In the genomic region with DNA sequence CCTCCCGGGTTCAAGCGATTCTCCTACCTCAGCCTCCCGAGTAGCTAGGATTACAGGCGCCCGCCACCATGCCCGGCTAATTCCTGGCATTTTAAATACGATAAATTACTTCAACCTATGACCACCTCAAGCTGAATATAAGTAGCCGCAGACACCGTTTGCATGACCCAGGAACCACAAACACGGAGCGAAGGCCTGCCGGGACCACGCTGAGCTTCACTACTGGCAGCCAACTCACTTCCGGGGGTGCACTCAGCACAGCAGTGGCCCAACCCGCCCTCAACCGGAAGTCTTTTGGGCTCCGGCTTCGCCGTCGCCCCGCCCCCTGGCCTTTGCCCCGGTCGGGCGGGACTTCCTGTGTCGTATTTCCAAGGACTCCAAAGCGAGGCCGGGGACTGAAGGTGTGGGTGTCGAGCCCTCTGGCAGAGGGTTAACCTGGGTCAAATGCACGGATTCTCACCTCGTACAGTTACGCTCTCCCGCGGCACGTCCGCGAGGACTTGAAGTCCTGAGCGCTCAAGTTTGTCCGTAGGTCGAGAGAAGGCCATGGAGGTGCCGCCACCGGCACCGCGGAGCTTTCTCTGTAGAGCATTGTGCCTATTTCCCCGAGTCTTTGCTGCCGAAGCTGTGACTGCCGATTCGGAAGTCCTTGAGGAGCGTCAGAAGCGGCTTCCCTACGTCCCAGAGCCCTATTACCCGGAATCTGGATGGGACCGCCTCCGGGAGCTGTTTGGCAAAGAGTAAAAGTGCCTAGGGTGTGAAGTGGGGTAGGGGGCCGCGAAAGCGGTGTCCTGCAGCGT, we compare ENCODE assay signal across 8 cellular contexts. TPM values are rescaled to one million over a fixed set of nuclear protein-coding genes. Genes with fewer than 3 reads are reported as not detected.
DNase-seq lines count a peak whose midpoint lies in the region; ATAC-seq and TF ChIP-seq lines count a peak whose summit lies in the region.

A gene with protein sequence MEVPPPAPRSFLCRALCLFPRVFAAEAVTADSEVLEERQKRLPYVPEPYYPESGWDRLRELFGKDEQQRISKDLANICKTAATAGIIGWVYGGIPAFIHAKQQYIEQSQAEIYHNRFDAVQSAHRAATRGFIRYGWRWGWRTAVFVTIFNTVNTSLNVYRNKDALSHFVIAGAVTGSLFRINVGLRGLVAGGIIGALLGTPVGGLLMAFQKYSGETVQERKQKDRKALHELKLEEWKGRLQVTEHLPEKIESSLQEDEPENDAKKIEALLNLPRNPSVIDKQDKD (plus strand): TSS at position 360 of the 800 bp plus-strand sequence. CDS start 187 bp downstream, at position 547.

- TF ChIP-seq CTCF in choroid plexus epithelial cell (conservative IDR thresholded peaks at IDR 0.05; ENCODE audit: low read depth, low read length) (no peak), kidney epithelial cell (IDR thresholded peaks at IDR 0.05; ENCODE audit: insufficient read depth, low read length, poor library complexity, severe bottlenecking) (no peak)

- peak; percentile 99 for DNase-seq in Ammon's horn (ENCODE audit: low spot score)
- DNase-seq in GM19238 (ENCODE audit: insufficient read length, low spot score), result peak; percentile 92
- DNase-seq in NCI-H524 (lab: John Stamatoyannopoulos, UW), result peak; percentile 98 to 99
- peak; percentile 99 for DNase-seq in activated CD4-positive, alpha-beta T cell treated with anti-CD3 and anti-CD28 coated beads for 36 hours
- DNase-seq in choroid plexus epithelial cell (ENCODE audit: low read depth), result peak; percentile 97
- DNase-seq in kidney epithelial cell (ENCODE audit: low read depth), result peak; percentile 88
- peak; percentile 96 for DNase-seq in stimulated activated CD4-positive, alpha-beta T cell treated with anti-CD3 and anti-CD28 coated beads, Interleukin-15, amount 100 ng/mL, for 48 hours (ENCODE audit: low read depth in 2 of 2)

- H3K9me3 Mint-ChIP-seq in activated CD4-positive, alpha-beta T cell treated with anti-CD3 and anti-CD28 coated beads for 36 hours (ENCODE audit: low read depth), result no peaks in the 10 kb centered on the region

- ATAC-seq in HG03442 (IDR thresholded peaks at IDR 0.05; ENCODE audit: unreplicated experiment), result peak; percentile 97
- ATAC-seq in activated CD4-positive, alpha-beta T cell treated with anti-CD3 and anti-CD28 coated beads for 36 hours, result peak; percentile 99

- CTCF ChIA-PET in activated CD4-positive, alpha-beta T cell treated with anti-CD3 and anti-CD28 coated beads for 36 hours (lab: Charles Lee), result interaction anchor here (0.6 to 1.4 kb wide), 8 partner anchors 10 to 260 kb away, joined by 3 to 4 read pairs (median 3); no protein-coding TSS in a partner anchor

- peak within 1 kb of the TSS; percentile 96 for H3K4me3 Mint-ChIP-seq in activated CD4-positive, alpha-beta T cell treated with anti-CD3 and anti-CD28 coated beads for 36 hours

- peak within 1 kb of the TSS; percentile 99 for H3K27ac Mint-ChIP-seq in activated CD4-positive, alpha-beta T cell treated with anti-CD3 and anti-CD28 coated beads for 36 hours

- no peaks in the 10 kb centered on the region for H3K27me3 Mint-ChIP-seq in activated CD4-positive, alpha-beta T cell treated with anti-CD3 and anti-CD28 coated beads for 36 hours

- peaks cover 12% of the 10 kb centered on the region for H3K36me3 Mint-ChIP-seq in activated CD4-positive, alpha-beta T cell treated with anti-CD3 and anti-CD28 coated beads for 36 hours (ENCODE audit: low read depth)

- no peaks in the 10 kb centered on the region for H3K36me3 ChIP-seq in kidney epithelial cell (ENCODE audit: control insufficient read depth, insufficient read depth, low read length)

- H3K27me3 ChIP-seq in kidney epithelial cell (ENCODE audit: control insufficient read depth, insufficient read depth, low read length), result no peaks in the 10 kb centered on the region

- peaks cover 39% of the 10 kb centered on the region for H3K4me1 Mint-ChIP-seq in activated CD4-positive, alpha-beta T cell treated with anti-CD3 and anti-CD28 coated beads for 36 hours

- POLR2A ChIA-PET in activated CD4-positive, alpha-beta T cell treated with anti-CD3 and anti-CD28 coated beads for 36 hours (lab: Charles Lee), result interaction anchor here (0.5 to 2.2 kb wide), 11 partner anchors 21 to 597 kb away, joined by 3 to 26 read pairs (median 3); a partner anchor contains a TSS

- intact Hi-C loops in activated CD4-positive, alpha-beta T cell treated with anti-CD3 and anti-CD28 coated beads for 36 hours (cut with DNase I, micrococcal nuclease), result loop anchor here (1.0 to 10.0 kb wide), 11 partner anchors 29 to 596 kb away; a partner anchor contains a TSS

- H3K4me3 ChIP-seq in choroid plexus epithelial cell (ENCODE audit: low read depth, low read length) (peak within 1 kb of the TSS; percentile 92), kidney epithelial cell (ENCODE audit: low read depth, low read length) (peak within 1 kb of the TSS; percentile 99)

RNA-seq across cellular contexts. Expression of the gene that starts here (rescaled TPM):
- 10 to 100 TPM; 82.3 to 96.0 TPM for total RNA-seq in activated CD4-positive, alpha-beta T cell treated with anti-CD3 and anti-CD28 coated beads for 36 hours
- 55.5 and 56.0 TPM in 2 replicates for total RNA-seq in kidney epithelial cell

Comparison
In these comparisons a context has a peak if more than half of its experiments do, and no peak if none do; other contexts are left out.
1. Peak in every context shown above with its lines: DNase-seq, ATAC-seq and H3K4me3 ChIP-seq.